In the genomic region with DNA sequence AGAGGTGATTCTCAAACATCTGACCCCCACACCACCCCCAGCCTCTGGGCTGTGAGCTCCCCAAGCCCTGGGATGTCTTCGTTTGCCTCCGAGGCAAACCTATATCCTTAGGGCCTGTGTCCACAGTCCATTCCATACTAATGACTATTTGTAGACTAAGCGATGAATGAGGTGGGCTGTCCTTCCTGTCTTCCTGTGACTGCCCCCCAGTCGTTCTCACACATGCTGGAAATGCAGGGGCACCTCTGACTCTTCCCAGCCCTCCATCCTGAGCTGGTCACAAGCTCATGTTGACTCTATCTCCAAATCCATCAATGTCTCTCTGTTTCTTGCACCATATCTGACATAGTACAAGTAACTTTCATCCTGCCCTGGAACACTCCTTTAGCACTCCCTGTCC, we compare ENCODE assay signal across 20 cellular contexts.
"Had no signal": no experiment of that assay in that cellular context is flagged by ENCODE, and none has a peak within 500 bp of the region (broad histone marks: within the 10 kb centered on the region; RNA-seq: fewer than 3 reads in every experiment).

No MANE protein-coding gene starts in this region.

- H3K4me3 ChIP-seq: pancreas, thyroid gland had no signal

- DNase-seq: activated CD4-positive, alpha-beta T cell treated with anti-CD3 and anti-CD28 coated beads, Interleukin-2, amount 10 ng/mL, durations not matched to agents 24 days and 14 days; activated gamma-delta T cell treated with Interleukin-2 at 50 U/mL for 16 hours; activated naive CD8-positive, alpha-beta T cell treated with anti-CD3 and anti-CD28 coated beads for 36 hours; activated T-cell treated with anti-CD3 and anti-CD28 coated beads for 4 hours; aorta; cerebellar nuclear complex; effector memory CD4-positive, alpha-beta T cell; foreskin melanocyte; kidney glomerular epithelial cell; left ventricle myocardium superior; mesenchymal stem cell; pancreas; stimulated activated CD4-positive, alpha-beta T cell treated with anti-CD3 and anti-CD28 coated beads, Interleukin-12 subunit alpha, Interleukin-12 subunit beta, amount 100 ng/mL, for 4 hours; stimulated activated CD4-positive, alpha-beta T cell treated with anti-CD3 and anti-CD28 coated beads, Interleukin-2, amount 100 ng/mL, for 24 hours; thyroid gland had no signal

- ATAC-seq: left ventricle myocardium superior; pancreas; stimulated activated memory B cell treated with anti-CD40 and anti-IgM and Interleukin-4, amounts not matched to agents 10 μg/mL and 1 μg/mL and 100 μg/mL, for 72 hours; WTC11 had no signal

- H3K27me3 Mint-ChIP-seq: activated CD4-positive, alpha-beta T cell treated with anti-CD3 and anti-CD28 coated beads, Interleukin-2, amount 10 ng/mL, durations not matched to agents 24 days and 14 days; activated naive CD8-positive, alpha-beta T cell treated with anti-CD3 and anti-CD28 coated beads for 36 hours; dendritic cell treated with granulocyte-macrophage colony-stimulating factor and Interleukin-4, amounts not matched to agents 40 ng/mL and 50 ng/mL, for 4 days; stimulated activated memory B cell treated with anti-CD40 and anti-IgM and Interleukin-4, amounts not matched to agents 10 μg/mL and 1 μg/mL and 100 μg/mL, for 72 hours had no signal

- H3K4me3 Mint-ChIP-seq: activated naive CD8-positive, alpha-beta T cell treated with anti-CD3 and anti-CD28 coated beads for 36 hours; dendritic cell treated with granulocyte-macrophage colony-stimulating factor and Interleukin-4, amounts not matched to agents 40 ng/mL and 50 ng/mL, for 4 days; stimulated activated memory B cell treated with anti-CD40 and anti-IgM and Interleukin-4, amounts not matched to agents 10 μg/mL and 1 μg/mL and 100 μg/mL, for 72 hours; WTC11 had no signal

- H3K9me3 ChIP-seq: pancreas, thyroid gland had no signal

- H3K27ac Mint-ChIP-seq: activated CD4-positive, alpha-beta T cell treated with anti-CD3 and anti-CD28 coated beads, Interleukin-2, amount 10 ng/mL, durations not matched to agents 24 days and 14 days; dendritic cell treated with granulocyte-macrophage colony-stimulating factor and Interleukin-4, amounts not matched to agents 40 ng/mL and 50 ng/mL, for 4 days; WTC11 had no signal

- H3K36me3 Mint-ChIP-seq: WTC11 had no signal

- H3K27me3 ChIP-seq: pancreas, thyroid gland had no signal

- H3K27ac ChIP-seq: epithelial cell of prostate, pancreas, thyroid gland had no signal

- H3K9me3 Mint-ChIP-seq: activated CD4-positive, alpha-beta T cell treated with anti-CD3 and anti-CD28 coated beads, Interleukin-2, amount 10 ng/mL, durations not matched to agents 24 days and 14 days; activated naive CD8-positive, alpha-beta T cell treated with anti-CD3 and anti-CD28 coated beads for 36 hours; dendritic cell treated with granulocyte-macrophage colony-stimulating factor and Interleukin-4, amounts not matched to agents 40 ng/mL and 50 ng/mL, for 4 days; stimulated activated memory B cell treated with anti-CD40 and anti-IgM and Interleukin-4, amounts not matched to agents 10 μg/mL and 1 μg/mL and 100 μg/mL, for 72 hours; T-helper 1 cell treated with Interleukin-12 subunit alpha and Interleukin-12 subunit beta and Interleukin-4 antibody, amounts not matched to agents 30 μg/mL and 1 μg/mL, for 36 hours; WTC11 had no signal

- H3K36me3 ChIP-seq: pancreas, thyroid gland had no signal
